15 cellular contexts compared by ENCODE assay signal in the genomic region with DNA sequence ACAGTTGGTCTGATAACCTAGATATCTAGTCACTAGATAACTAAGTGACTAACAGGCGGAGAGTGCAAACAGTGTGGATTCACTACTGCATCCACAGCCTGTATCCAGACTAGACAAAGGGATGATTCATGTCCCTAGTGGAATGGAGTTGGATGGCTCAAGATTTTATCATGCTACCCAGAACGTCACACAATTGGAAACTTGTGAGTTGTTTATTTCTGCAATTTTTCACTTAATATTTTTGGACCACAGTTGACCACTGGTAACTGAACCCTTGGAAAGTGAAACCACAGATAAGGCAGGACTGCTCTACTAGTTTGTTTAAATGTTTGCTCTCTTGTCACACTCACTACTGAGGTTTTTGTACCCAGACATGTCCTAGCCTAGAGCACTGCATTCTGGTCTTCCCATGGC.
A peak's percentile ranks its signal among the peaks of the same experiment; 100 is the strongest.
DNase-seq lines count a peak whose midpoint lies in the region; ATAC-seq and TF ChIP-seq lines count a peak whose summit lies in the region.
"Had no signal": no experiment of that assay in that cellular context is flagged by ENCODE, and none has a peak within 500 bp of the region (broad histone marks: within the 10 kb centered on the region; RNA-seq: fewer than 3 reads in every experiment).

No MANE protein-coding gene starts in this region.

- no peak for DNase-seq in Caco-2
- DNase-seq in PC-3, result peak; percentile 87
- DNase-seq in fibroblast of gingiva (ENCODE audit: low read depth), result peak; percentile 82
- no peak for DNase-seq in neural crest cell (ENCODE audit: low read depth, low spot score)
- no peak for DNase-seq in DMS53 (lab: John Stamatoyannopoulos, UW)
- DNase-seq in chondrocyte (ENCODE audit: low spot score), result no peak
- no peak for DNase-seq in NCI-H1694 treated with DMSO at 0.1 percent for 48 hours (lab: John Stamatoyannopoulos, UW)
- DNase-seq: activated CD4-positive, alpha-beta T cell treated with anti-CD3 and anti-CD28 coated beads, Interleukin-2, amount 50 U/mL, for 1 hour; Calu3 had no signal

- no peaks in the 10 kb centered on the region for H3F3A ChIP-seq in PC-3 (ENCODE audit: low read length, unreplicated experiment)

- H3K9ac ChIP-seq in PC-3 (ENCODE audit: low read length), result peak overlapping the region; percentile 26; the same call in 1 of the 2 replicates
- H3K9ac ChIP-seq: neural progenitor cell had no signal

- BruUV-seq in Caco-2 (replicated peaks; lab: Mats Ljungman, UMichigan) (no TSS peak), PC-3 (replicated peaks; lab: Mats Ljungman, UMichigan) (no TSS peak)

- TF ChIP-seq CTCF in Caco-2 (IDR thresholded peaks at IDR 0.05; ENCODE audit: insufficient read depth in 1 of 2, low read depth in 1 of 2, low read length in 1 of 2, severe bottlenecking in 1 of 2, unreplicated experiment in 1 of 2) (no peak), PC-3 (conservative IDR thresholded peaks at IDR 0.05; ENCODE audit: low read depth, low read length) (no peak), neural crest cell (conservative IDR thresholded peaks at IDR 0.05) (no peak), chondrocyte (IDR thresholded peaks at IDR 0.05) (no peak)

- CTCF ChIA-PET in Caco-2 (lab: Charles Lee), result no interaction called here
- CTCF ChIA-PET in PC-3 (lab: Charles Lee), result no interaction called here

- H3K36me3 ChIP-seq in Caco-2 (ENCODE audit: control insufficient read depth, insufficient read depth, low read length) (no peaks in the 10 kb centered on the region), PC-3 (ENCODE audit: low read depth, low read length) (no peaks in the 10 kb centered on the region)
- H3K36me3 ChIP-seq: breast epithelium, esophagus muscularis mucosa, neural progenitor cell had no signal

- POLR2A ChIA-PET in Caco-2 (lab: Charles Lee) (no interaction called here), PC-3 (lab: Charles Lee; ENCODE audit: unreplicated experiment) (no interaction called here)

- H3K9me3 Mint-ChIP-seq in Caco-2 (ENCODE audit: unreplicated experiment) (no peaks in the 10 kb centered on the region), neural crest cell (no peaks in the 10 kb centered on the region), chondrocyte (ENCODE audit: low read depth) (no peaks in the 10 kb centered on the region)
- H3K9me3 Mint-ChIP-seq: neural progenitor cell; T-helper 1 cell treated with Interleukin-12 subunit alpha and Interleukin-12 subunit beta and Interleukin-4 antibody, amounts not matched to agents 30 μg/mL and 1 μg/mL, for 36 hours had no signal

- peaks cover 11% of the 10 kb centered on the region for H3K79me2 ChIP-seq in PC-3 (ENCODE audit: low read length)

- H3K4me3 ChIP-seq in Caco-2 (ENCODE audit: low read depth, low read length) (no peak overlapping the region), PC-3 (ENCODE audit: low read length) (no peak overlapping the region)
- H3K4me3 ChIP-seq: breast epithelium, esophagus muscularis mucosa, GM12878, neural progenitor cell had no signal

- H3K27me3 ChIP-seq in Caco-2 (replicated peaks; ENCODE audit: control insufficient read depth, insufficient read depth, low read length) (no peaks in the 10 kb centered on the region), PC-3 (ENCODE audit: low read length) (no peaks in the 10 kb centered on the region)
- H3K27me3 ChIP-seq: breast epithelium, esophagus muscularis mucosa, neural progenitor cell had no signal

- peak overlapping the region; percentile 85 for H3K27ac ChIP-seq in PC-3 (ENCODE audit: low read length)
- H3K27ac ChIP-seq: breast epithelium, esophagus muscularis mucosa, neural progenitor cell had no signal

- peak overlapping the region; percentile 60 for H3K27ac Mint-ChIP-seq in Caco-2 (ENCODE audit: unreplicated experiment)
- H3K27ac Mint-ChIP-seq in neural crest cell (ENCODE audit: unreplicated experiment), result peak overlapping the region; percentile 46
- H3K27ac Mint-ChIP-seq in chondrocyte (ENCODE audit: unreplicated experiment), result no peak overlapping the region
- H3K27ac Mint-ChIP-seq: neural progenitor cell; T-helper 1 cell treated with Interleukin-12 subunit alpha and Interleukin-12 subunit beta and Interleukin-4 antibody, amounts not matched to agents 30 μg/mL and 1 μg/mL, for 36 hours had no signal

- no peak overlapping the region for H3K4me3 Mint-ChIP-seq in Caco-2 (ENCODE audit: unreplicated experiment)
- H3K4me3 Mint-ChIP-seq in neural crest cell, result no peak overlapping the region
- H3K4me3 Mint-ChIP-seq in chondrocyte (ENCODE audit: unreplicated experiment), result no peak overlapping the region
- H3K4me3 Mint-ChIP-seq: neural progenitor cell; T-helper 1 cell treated with Interleukin-12 subunit alpha and Interleukin-12 subunit beta and Interleukin-4 antibody, amounts not matched to agents 30 μg/mL and 1 μg/mL, for 36 hours had no signal

- H3K4me2 ChIP-seq in PC-3 (ENCODE audit: low read length), result peak overlapping the region; percentile 41
- H3K4me2 ChIP-seq: neural progenitor cell had no signal

- no peaks in the 10 kb centered on the region for H3K9me3 ChIP-seq in Caco-2
- no peaks in the 10 kb centered on the region for H3K9me3 ChIP-seq in PC-3 (ENCODE audit: low read length)
- H3K9me3 ChIP-seq: breast epithelium, esophagus muscularis mucosa had no signal

- no peak overlapping the region for H2AFZ ChIP-seq in PC-3 (ENCODE audit: low read length)
- H2AFZ ChIP-seq: neural progenitor cell had no signal

- H3K4me1 Mint-ChIP-seq in Caco-2 (ENCODE audit: low read depth, unreplicated experiment) (peaks cover 36% of the 10 kb centered on the region), neural crest cell (peaks cover 18% of the 10 kb centered on the region), chondrocyte (ENCODE audit: low read depth) (peaks cover 36% of the 10 kb centered on the region)

- ATAC-seq in PC-3, result peak; percentile 91
- no peak for ATAC-seq in GM18873 (IDR thresholded peaks at IDR 0.05; ENCODE audit: low FRiP score, unreplicated experiment)
- ATAC-seq: GM12878 had no signal

- H3K36me3 Mint-ChIP-seq in Caco-2 (ENCODE audit: insufficient read depth, unreplicated experiment) (no peaks in the 10 kb centered on the region), neural crest cell (ENCODE audit: low read depth) (no peaks in the 10 kb centered on the region), chondrocyte (ENCODE audit: low read depth) (no peaks in the 10 kb centered on the region)

- no peaks in the 10 kb centered on the region for H4K20me1 ChIP-seq in PC-3 (ENCODE audit: low read length)

- H3K27me3 Mint-ChIP-seq in Caco-2 (ENCODE audit: insufficient read depth, unreplicated experiment) (no peaks in the 10 kb centered on the region), neural crest cell (ENCODE audit: low read depth) (no peaks in the 10 kb centered on the region), chondrocyte (ENCODE audit: low read depth) (no peaks in the 10 kb centered on the region)

- intact Hi-C loops in Caco-2 (cut with micrococcal nuclease; ENCODE audit: unreplicated experiment), result loop anchor here (5.0 kb wide), 1 partner anchor 74 kb away; the partner anchor contains the start of gene UBASH3B
- intact Hi-C loops in PC-3 (cut with micrococcal nuclease), result no loop called here

- H3K9me2 ChIP-seq in PC-3 (replicated peaks; ENCODE audit: low read length), result no peaks in the 10 kb centered on the region

- H3K4me1 ChIP-seq in Caco-2 (peaks cover 39% of the 10 kb centered on the region), PC-3 (ENCODE audit: insufficient read depth, low read length) (peaks cover 25% of the 10 kb centered on the region)
- H3K4me1 ChIP-seq: breast epithelium had no signal

Comparison
In these comparisons a context has a peak if more than half of its experiments do, and no peak if none do; other contexts are left out.
1. DNase-seq: peak in PC-3 (single experiment) and fibroblast of gingiva (single experiment); none in Caco-2 (0 of 2), neural crest cell (single experiment), DMS53 (single experiment), chondrocyte (single experiment) and NCI-H1694 treated with DMSO at 0.1 percent for 48 hours (single experiment).